ENCODE assay signal across 12 cellular contexts in genomic region chr12:45336762-45337596, GRCh38.
DNase-seq lines count a peak whose midpoint lies in the region; ATAC-seq and TF ChIP-seq lines count a peak whose summit lies in the region.
"Had no signal": no experiment of that assay in that cellular context is flagged by ENCODE, and none has a peak within 500 bp of the region (broad histone marks: within the 10 kb centered on the region; RNA-seq: fewer than 3 reads in every experiment).

No MANE protein-coding gene starts in this region.

- ATAC-seq in mucosa of descending colon: peak; percentile 54

- H3K4me1 ChIP-seq in mucosa of descending colon (ENCODE audit: low read depth): no peaks in the 10 kb centered on the region
- H3K4me1 ChIP-seq: neural progenitor cell had no signal

- no peaks in the 10 kb centered on the region for H3K36me3 ChIP-seq in mucosa of descending colon (ENCODE audit: low read depth)
- H3K36me3 ChIP-seq: neural progenitor cell had no signal

- no peaks in the 10 kb centered on the region for H3K9me3 ChIP-seq in mucosa of descending colon

- H3K4me3 Mint-ChIP-seq in glutamatergic neuron (ENCODE audit: unreplicated experiment): no peak overlapping the region
- H3K4me3 Mint-ChIP-seq in activated CD4-positive, alpha-beta T cell treated with anti-CD3 and anti-CD28 coated beads, Interleukin-2, amount 10 ng/mL, durations not matched to agents 24 days and 14 days: no peak overlapping the region
- H3K4me3 Mint-ChIP-seq: activated T-cell treated with anti-CD3 and anti-CD28 coated beads, Interleukin-2, amount 50 U/mL, for 24 hours; neural progenitor cell had no signal

- no peaks in the 10 kb centered on the region for H3K36me3 Mint-ChIP-seq in glutamatergic neuron (ENCODE audit: unreplicated experiment)
- peaks cover 15% of the 10 kb centered on the region for H3K36me3 Mint-ChIP-seq in activated CD4-positive, alpha-beta T cell treated with anti-CD3 and anti-CD28 coated beads, Interleukin-2, amount 10 ng/mL, durations not matched to agents 24 days and 14 days (ENCODE audit: low read depth)

- H3K4me3 ChIP-seq in cardiac fibroblast (replicated peaks in 1 of 2; ENCODE audit: low read depth in 2 of 2, low read length in 2 of 2): no peak overlapping the region
- no peak overlapping the region for H3K4me3 ChIP-seq in mucosa of descending colon
- H3K4me3 ChIP-seq: neural progenitor cell had no signal

- DNase-seq in DMS53 treated with DMSO at 0.1 percent for 48 hours (lab: John Stamatoyannopoulos, UW; ENCODE audit: unreplicated experiment): peak; percentile 75
- DNase-seq in NCI-H226: peak; percentile 77
- peak; percentile 63 to 86 for DNase-seq in cardiac fibroblast (ENCODE audit: low read depth in 2 of 2)
- DNase-seq in mucosa of descending colon: no peak
- DNase-seq in glutamatergic neuron: no peak
- no peak for DNase-seq in activated CD4-positive, CD25-positive, alpha-beta regulatory T cell (lab: John Stamatoyannopoulos, UW)
- DNase-seq in activated CD4-positive, alpha-beta T cell treated with anti-CD3 and anti-CD28 coated beads, Interleukin-2, amount 10 ng/mL, durations not matched to agents 24 days and 14 days: no peak
- no peak for DNase-seq in NCI-H2196 (lab: John Stamatoyannopoulos, UW; ENCODE audit: unreplicated experiment)
- DNase-seq: activated T-cell treated with anti-CD3 and anti-CD28 coated beads, Interleukin-2, amount 50 U/mL, for 24 hours; cortex of kidney; NK-92 treated with Interleukin-12 subunit alpha and Interleukin-12 subunit beta, amount 100 ng/mL, for 24 hours had no signal

- peaks cover 2% of the 10 kb centered on the region for H3K27me3 Mint-ChIP-seq in glutamatergic neuron (ENCODE audit: unreplicated experiment)
- H3K27me3 Mint-ChIP-seq in activated CD4-positive, alpha-beta T cell treated with anti-CD3 and anti-CD28 coated beads, Interleukin-2, amount 10 ng/mL, durations not matched to agents 24 days and 14 days: no peaks in the 10 kb centered on the region
- H3K27me3 Mint-ChIP-seq: activated T-cell treated with anti-CD3 and anti-CD28 coated beads, Interleukin-2, amount 50 U/mL, for 24 hours had no signal

- no peak for TF ChIP-seq CTCF in cardiac fibroblast (IDR thresholded peaks at IDR 0.05; ENCODE audit: low read depth, low read length)
- no peak for TF ChIP-seq CTCF in mucosa of descending colon (IDR thresholded peaks at IDR 0.05)
- TF ChIP-seq CTCF in glutamatergic neuron (IDR thresholded peaks at IDR 0.05; ENCODE audit: partially characterized antibody, unreplicated experiment): no peak

- H3K4me1 Mint-ChIP-seq in glutamatergic neuron (ENCODE audit: low read depth, unreplicated experiment): no peaks in the 10 kb centered on the region
- no peaks in the 10 kb centered on the region for H3K4me1 Mint-ChIP-seq in activated CD4-positive, alpha-beta T cell treated with anti-CD3 and anti-CD28 coated beads, Interleukin-2, amount 10 ng/mL, durations not matched to agents 24 days and 14 days
- H3K4me1 Mint-ChIP-seq: neural progenitor cell had no signal

- intact Hi-C loops in mucosa of descending colon (cut with DNase I, micrococcal nuclease): no loop called here
- intact Hi-C loops in activated CD4-positive, alpha-beta T cell treated with anti-CD3 and anti-CD28 coated beads, Interleukin-2, amount 10 ng/mL, durations not matched to agents 24 days and 14 days (cut with micrococcal nuclease): no loop called here

- no peaks in the 10 kb centered on the region for H3K9me3 Mint-ChIP-seq in glutamatergic neuron (ENCODE audit: unreplicated experiment)
- peaks cover 5% of the 10 kb centered on the region for H3K9me3 Mint-ChIP-seq in activated CD4-positive, alpha-beta T cell treated with anti-CD3 and anti-CD28 coated beads, Interleukin-2, amount 10 ng/mL, durations not matched to agents 24 days and 14 days
- H3K9me3 Mint-ChIP-seq: activated T-cell treated with anti-CD3 and anti-CD28 coated beads, Interleukin-2, amount 50 U/mL, for 24 hours; neural progenitor cell had no signal

- H3K27ac Mint-ChIP-seq in glutamatergic neuron (ENCODE audit: unreplicated experiment): no peak overlapping the region
- H3K27ac Mint-ChIP-seq in activated CD4-positive, alpha-beta T cell treated with anti-CD3 and anti-CD28 coated beads, Interleukin-2, amount 10 ng/mL, durations not matched to agents 24 days and 14 days: no peak overlapping the region
- H3K27ac Mint-ChIP-seq: activated T-cell treated with anti-CD3 and anti-CD28 coated beads, Interleukin-2, amount 50 U/mL, for 24 hours; neural progenitor cell had no signal

Comparison
In these comparisons a context has a peak if more than half of its experiments do, and no peak if none do; other contexts are left out.
1. DNase-seq: peak in DMS53 treated with DMSO at 0.1 percent for 48 hours (single experiment), NCI-H226 (single experiment) and cardiac fibroblast (2 of 2); none in mucosa of descending colon (0 of 3), glutamatergic neuron (single experiment), activated CD4-positive, CD25-positive, alpha-beta regulatory T cell (0 of 4), activated CD4-positive, alpha-beta T cell treated with anti-CD3 and anti-CD28 coated beads, Interleukin-2, amount 10 ng/mL, durations not matched to agents 24 days and 14 days (single experiment) and NCI-H2196 (single experiment).